ENCODE assay signal across 3 cellular contexts in genomic region chr19:11225815-11226214, GRCh38.
TF ChIP-seq lines count a peak whose summit lies in the region.

No MANE protein-coding gene starts in this region.

TF ChIP-seq in HepG2, 621 proteins besides CTCF, POLR2A, EP300 and RAD21:
- TF ChIP-seq MXD3 (CRISPR knock-in tag; IDR thresholded peaks at IDR 0.05) (no peak), ZNF792 (CRISPR knock-in tag; IDR thresholded peaks at IDR 0.05) (no peak), ZNF550 (CRISPR knock-in tag; IDR thresholded peaks at IDR 0.05; ENCODE audit: borderline replicate concordance) (no peak), YY1 (IDR thresholded peaks at IDR 0.05; ENCODE audit: insufficient read depth, insufficient replicate concordance, low read depth, low read length) (no peak), ZNF121 (CRISPR knock-in tag; IDR thresholded peaks at IDR 0.05) (peak; percentile 68), ZNF629 (CRISPR knock-in tag; conservative IDR thresholded peaks at IDR 0.05) (no peak)

TF ChIP-seq in WTC11, 78 proteins besides CTCF, POLR2A, EP300 and RAD21:
- no peak for TF ChIP-seq ZNF416 (CRISPR knock-in tag; IDR thresholded peaks at IDR 0.05)
- peak; percentile 79 for TF ChIP-seq ZNF121 (CRISPR knock-in tag; IDR thresholded peaks at IDR 0.05)
- TF ChIP-seq MXD4 (CRISPR knock-in tag; IDR thresholded peaks at IDR 0.05; ENCODE audit: borderline replicate concordance): no peak
- TF ChIP-seq EMX1 (CRISPR knock-in tag; IDR thresholded peaks at IDR 0.05): no peak

TF ChIP-seq in K562, 482 proteins besides CTCF, POLR2A, EP300 and RAD21:
- TF ChIP-seq RBM25 (IDR thresholded peaks at IDR 0.05; ENCODE audit: low read depth, low read length, severe bottlenecking) (peak; percentile 7), ZNF121 (CRISPR knock-in tag; conservative IDR thresholded peaks at IDR 0.05) (peak; percentile 99), TAF7 (tag; IDR thresholded peaks at IDR 0.05) (no peak), ZNF408 (CRISPR knock-in tag; IDR thresholded peaks at IDR 0.05; ENCODE audit: low read depth) (no peak)
